In genomic region chr6:132726608-132726975, GRCh38 we compare ENCODE assay signal across 32 cellular contexts. TPM values are rescaled to one million over a fixed set of nuclear protein-coding genes. Genes with fewer than 3 reads are reported as not detected.
"Had no signal": no experiment of that assay in that cellular context is flagged by ENCODE, and none has a peak within 500 bp of the region (broad histone marks: within the 10 kb centered on the region; RNA-seq: fewer than 3 reads in every experiment).

No MANE protein-coding gene starts in this region.

- H3K4me3 ChIP-seq: adrenal gland, body of pancreas, esophagus muscularis mucosa, heart left ventricle, neural progenitor cell, transverse colon had no signal

- H3K27me3 ChIP-seq: adrenal gland, body of pancreas, esophagus muscularis mucosa, foreskin keratinocyte, heart left ventricle, neural progenitor cell, transverse colon had no signal

- H3K27ac Mint-ChIP-seq: activated naive CD8-positive, alpha-beta T cell treated with anti-CD3 and anti-CD28 coated beads for 36 hours; immature natural killer cell; mesothelial cell of epicardium; naive thymus-derived CD4-positive, alpha-beta T cell; neural progenitor cell had no signal

- H3K4me1 ChIP-seq: adrenal gland, body of pancreas, foreskin keratinocyte, heart left ventricle, neural progenitor cell, transverse colon had no signal

- ATAC-seq: body of pancreas; foreskin keratinocyte; heart left ventricle; left colon; naive thymus-derived CD4-positive, alpha-beta T cell; right cardiac atrium had no signal

- H3K36me3 ChIP-seq: adrenal gland, esophagus muscularis mucosa, heart left ventricle, neural progenitor cell, transverse colon had no signal

- H3K36me3 Mint-ChIP-seq: activated naive CD8-positive, alpha-beta T cell treated with anti-CD3 and anti-CD28 coated beads for 36 hours; immature natural killer cell; mesothelial cell of epicardium; neural progenitor cell had no signal

- FAIRE-seq: colon, kidney, TTC549, urothelium cell line had no signal

- H3K9me3 ChIP-seq: adrenal gland, body of pancreas, esophagus muscularis mucosa, heart left ventricle, transverse colon had no signal

- H3K27me3 Mint-ChIP-seq: activated naive CD8-positive, alpha-beta T cell treated with anti-CD3 and anti-CD28 coated beads for 36 hours had no signal

- DNase-seq: activated CD4-positive, alpha-beta T cell treated with anti-CD3 and anti-CD28 coated beads for 48 hours; activated CD4-positive, alpha-beta T cell treated with anti-CD3 and anti-CD28 coated beads, Interleukin-2, amount 50 U/mL, for 48 hours; activated effector memory CD4-positive, alpha-beta T cell treated with Interleukin-2 at 50 U/mL for 16 hours; activated naive CD4-positive, alpha-beta T cell treated with Interleukin-2 at 50 U/mL for 16 hours; activated naive CD8-positive, alpha-beta T cell treated with anti-CD3 and anti-CD28 coated beads for 36 hours; adrenal gland; aorta; body of pancreas; dermis blood vessel endothelial cell; effector CD4-positive, alpha-beta T cell; foreskin keratinocyte; heart left ventricle; hypothalamus; immature natural killer cell; kidney; left colon; mammary epithelial cell; naive thymus-derived CD4-positive, alpha-beta T cell; posterior cingulate gyrus; right cardiac atrium; stimulated activated CD4-positive, alpha-beta T cell treated with anti-CD3 and anti-CD28 coated beads, Interleukin-15, amount 100 ng/mL, for 24 hours; stimulated activated CD4-positive, alpha-beta T cell treated with anti-CD3 and anti-CD28 coated beads, Interleukin-2, amount 100 ng/mL, for 24 hours; stimulated activated naive CD4-positive, alpha-beta T cell; T-helper 9 cell; transverse colon had no signal

- H3K4me3 Mint-ChIP-seq: activated naive CD8-positive, alpha-beta T cell treated with anti-CD3 and anti-CD28 coated beads for 36 hours; immature natural killer cell; mesothelial cell of epicardium; neural progenitor cell had no signal

- H3K4me1 Mint-ChIP-seq: immature natural killer cell, neural progenitor cell had no signal

- H3K9me3 Mint-ChIP-seq: activated naive CD8-positive, alpha-beta T cell treated with anti-CD3 and anti-CD28 coated beads for 36 hours; immature natural killer cell; mesothelial cell of epicardium; naive thymus-derived CD4-positive, alpha-beta T cell; neural progenitor cell had no signal

- H3K27ac ChIP-seq: adrenal gland, body of pancreas, esophagus muscularis mucosa, foreskin keratinocyte, heart left ventricle, neural progenitor cell, transverse colon, VCaP had no signal

- H3K4me2 ChIP-seq: neural progenitor cell had no signal

RNA-seq across cellular contexts. Expression of gene VNN1, which starts 12.7 kb away (rescaled TPM):
- polyA plus RNA-seq: naive thymus-derived CD4-positive, alpha-beta T cell had no signal

RNA-seq across cellular contexts. Expression of gene VNN2, which starts 31.1 kb away (rescaled TPM):
- polyA plus RNA-seq: foreskin keratinocyte, mammary epithelial cell had no signal
